9 cellular contexts compared by ENCODE assay signal in the genomic region with DNA sequence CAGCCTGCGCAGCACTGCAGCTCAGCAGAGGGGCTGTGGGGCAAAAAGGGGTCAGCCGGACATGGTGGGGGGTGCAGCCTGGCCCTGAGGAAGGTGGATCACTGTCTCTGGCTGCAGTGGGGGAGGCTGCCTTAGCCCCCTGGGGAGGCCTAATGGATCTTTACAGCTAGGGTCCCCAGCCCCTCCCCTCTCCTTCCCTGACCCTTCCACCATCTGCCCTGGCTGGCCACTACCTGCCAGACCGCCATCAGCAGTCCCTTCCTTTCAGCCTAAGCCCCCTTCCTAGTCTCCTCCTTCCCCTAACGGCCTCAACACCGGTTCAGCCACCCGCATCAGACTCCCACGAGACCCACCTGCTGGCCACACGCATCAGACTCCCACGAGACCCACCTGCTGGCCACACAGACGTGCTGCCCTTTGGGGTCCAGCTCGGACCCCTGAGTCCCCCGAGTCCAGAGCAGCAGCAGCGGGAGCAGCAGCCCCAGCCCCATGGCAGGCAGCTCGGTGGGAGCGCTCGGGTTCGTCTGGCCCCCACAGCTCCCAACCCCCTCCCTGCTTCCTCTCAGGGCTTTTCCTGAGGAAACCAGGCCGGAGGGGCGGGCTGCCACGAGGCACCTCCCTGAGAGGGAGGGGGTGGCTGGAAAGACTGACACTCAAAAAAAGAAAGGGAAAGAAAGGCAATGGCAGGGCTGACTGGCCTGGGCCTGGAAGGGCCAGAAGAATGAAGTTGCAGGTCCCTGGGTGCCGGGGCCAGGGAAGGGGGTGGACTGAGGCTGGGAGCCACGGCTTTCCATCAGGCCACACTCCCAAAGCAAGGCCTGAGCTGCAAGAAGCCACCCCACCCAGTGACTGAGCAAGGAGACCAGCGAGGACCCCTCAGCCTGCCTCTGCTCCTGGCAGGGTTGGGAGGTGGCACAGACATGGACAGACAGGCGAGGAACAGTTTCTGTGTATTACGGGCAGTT. TPM values are rescaled to one million over a fixed set of nuclear protein-coding genes. Genes with fewer than 3 reads are reported as not detected.
DNase-seq lines count a peak whose midpoint lies in the region; ATAC-seq and TF ChIP-seq lines count a peak whose summit lies in the region.
"Had no signal": no experiment of that assay in that cellular context is flagged by ENCODE, and none has a peak within 500 bp of the region (broad histone marks: within the 10 kb centered on the region; RNA-seq: fewer than 3 reads in every experiment).

A gene with protein sequence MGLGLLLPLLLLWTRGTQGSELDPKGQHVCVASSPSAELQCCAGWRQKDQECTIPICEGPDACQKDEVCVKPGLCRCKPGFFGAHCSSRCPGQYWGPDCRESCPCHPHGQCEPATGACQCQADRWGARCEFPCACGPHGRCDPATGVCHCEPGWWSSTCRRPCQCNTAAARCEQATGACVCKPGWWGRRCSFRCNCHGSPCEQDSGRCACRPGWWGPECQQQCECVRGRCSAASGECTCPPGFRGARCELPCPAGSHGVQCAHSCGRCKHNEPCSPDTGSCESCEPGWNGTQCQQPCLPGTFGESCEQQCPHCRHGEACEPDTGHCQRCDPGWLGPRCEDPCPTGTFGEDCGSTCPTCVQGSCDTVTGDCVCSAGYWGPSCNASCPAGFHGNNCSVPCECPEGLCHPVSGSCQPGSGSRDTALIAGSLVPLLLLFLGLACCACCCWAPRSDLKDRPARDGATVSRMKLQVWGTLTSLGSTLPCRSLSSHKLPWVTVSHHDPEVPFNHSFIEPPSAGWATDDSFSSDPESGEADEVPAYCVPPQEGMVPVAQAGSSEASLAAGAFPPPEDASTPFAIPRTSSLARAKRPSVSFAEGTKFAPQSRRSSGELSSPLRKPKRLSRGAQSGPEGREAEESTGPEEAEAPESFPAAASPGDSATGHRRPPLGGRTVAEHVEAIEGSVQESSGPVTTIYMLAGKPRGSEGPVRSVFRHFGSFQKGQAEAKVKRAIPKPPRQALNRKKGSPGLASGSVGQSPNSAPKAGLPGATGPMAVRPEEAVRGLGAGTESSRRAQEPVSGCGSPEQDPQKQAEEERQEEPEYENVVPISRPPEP (minus strand): TSS at position 526 of the 965 bp plus-strand sequence. CDS start 35 bp downstream, at position 491.

- DNase-seq in GM10248 (ENCODE audit: extremely low spot score) (peak; percentile 49), WTC11 (ENCODE audit: low spot score) (peak; percentile 24), right atrium auricular region (ENCODE audit: low spot score) (peak; percentile 63), NCI-H2029 treated with DMSO at 0.1 percent for 48 hours (lab: John Stamatoyannopoulos, UW) (no peak), NCI-H1092 (lab: John Stamatoyannopoulos, UW) (no peak), NCI-H2107 (lab: John Stamatoyannopoulos, UW) (no peak), NCI-H82 (lab: John Stamatoyannopoulos, UW) (no peak)
- DNase-seq: activated naive CD4-positive, alpha-beta T cell treated with anti-CD3 and anti-CD28 coated beads, Interleukin-2, amount 50 U/mL, for 16 hours had no signal

- H3K27ac ChIP-seq in right atrium auricular region (peak within 1 kb of the TSS; percentile 74 to 75), rectal smooth muscle tissue (ENCODE audit: low read depth, low read length) (peak within 1 kb of the TSS; percentile 19)

- H3K4me3 ChIP-seq in right atrium auricular region (peak within 1 kb of the TSS; percentile 39 to 55), rectal smooth muscle tissue (ENCODE audit: low read length) (peak within 1 kb of the TSS; percentile 74)

- peaks cover 14% of the 10 kb centered on the region for H3K36me3 ChIP-seq in right atrium auricular region
- no peaks in the 10 kb centered on the region for H3K36me3 ChIP-seq in rectal smooth muscle tissue (ENCODE audit: control insufficient read depth, insufficient read depth, low read length)

- peaks cover 6% of the 10 kb centered on the region for H3K27me3 Mint-ChIP-seq in WTC11 (ENCODE audit: low read depth)

- peak within 1 kb of the TSS; percentile 32; the same call in 1 of the 2 replicates for H3K27ac Mint-ChIP-seq in WTC11

- POLR2A ChIA-PET in GM10248 (lab: Yijun Ruan, JAX) (interaction anchor here (1.0 kb wide), 1 partner anchor 132 kb away, joined by 3 read pairs; no protein-coding TSS in a partner anchor), WTC11 (lab: Charles Lee) (interaction anchor here (1.0 kb wide), 1 partner anchor 71 kb away, joined by 3 read pairs; no protein-coding TSS in a partner anchor)

- H3K4me3 Mint-ChIP-seq in WTC11 = peak within 1 kb of the TSS; percentile 79

- no peak for ATAC-seq in WTC11

- no peak within 1 kb of the TSS for H3K9ac ChIP-seq in rectal smooth muscle tissue (ENCODE audit: low read length)

- no peaks in the 10 kb centered on the region; the same call in none of the 2 replicates for H3K36me3 Mint-ChIP-seq in WTC11

- H3K4me1 ChIP-seq in right atrium auricular region = peaks cover 0 to 60% of the 10 kb centered on the region in 2 donors
- H3K4me1 ChIP-seq in rectal smooth muscle tissue (ENCODE audit: control insufficient read depth, insufficient read depth, low read length) = peaks cover 17% of the 10 kb centered on the region

- no peak for TF ChIP-seq CTCF in GM10248 (IDR thresholded peaks at IDR 0.05; ENCODE audit: control extremely low read depth, extremely low read depth, low read depth, missing control alignments)
- no peak for TF ChIP-seq CTCF in WTC11 (IDR thresholded peaks at IDR 0.05)
- no peak for TF ChIP-seq CTCF in right atrium auricular region (IDR thresholded peaks at IDR 0.05)

- CTCF ChIA-PET in GM10248 (lab: Yijun Ruan, JAX) = interaction anchor here (0.7 to 7.5 kb wide), 8 partner anchors 14 to 139 kb away, joined by 3 to 59 read pairs (median 6); no protein-coding TSS in a partner anchor
- CTCF ChIA-PET in WTC11 (lab: Charles Lee) = interaction anchor here (0.5 to 7.2 kb wide), 8 partner anchors 14 to 303 kb away, joined by 3 to 133 read pairs (median 4); partner anchors contain the start of gene SLC43A2

- H3K27me3 ChIP-seq in right atrium auricular region (no peaks in the 10 kb centered on the region), rectal smooth muscle tissue (ENCODE audit: control insufficient read depth, insufficient read depth, low read length) (no peaks in the 10 kb centered on the region)

- H3K4me1 Mint-ChIP-seq in WTC11 = peaks cover 37% of the 10 kb centered on the region

- no peaks in the 10 kb centered on the region for H3K9me3 ChIP-seq in right atrium auricular region

- H3K9me3 Mint-ChIP-seq in WTC11 = no peaks in the 10 kb centered on the region

TF ChIP-seq in WTC11, 78 proteins besides CTCF, POLR2A, EP300 and RAD21:
- no peak for TF ChIP-seq ZSCAN18 (CRISPR knock-in tag; IDR thresholded peaks at IDR 0.05)
- 0 out of 2 replicates have a peak, but pooled peaks have one; percentile 7 for TF ChIP-seq ZNF138 (CRISPR knock-in tag; conservative IDR thresholded peaks at IDR 0.05)

RNA-seq across cellular contexts. Expression of the gene that starts here (rescaled TPM):
- total RNA-seq in WTC11 (2021) (3.7 to 5.4 TPM (median 4.9 TPM) in 3 replicates), right atrium auricular region (10 to 100 TPM in 1 of 2 donors, 1 to 10 TPM in 1; 8.6 to 14.8 TPM)

Comparison
In these comparisons a context has a peak if more than half of its experiments do, and no peak if none do; other contexts are left out.
1. DNase-seq: peak in GM10248 (single experiment), WTC11 (single experiment) and right atrium auricular region (single experiment); none in NCI-H2029 treated with DMSO at 0.1 percent for 48 hours (single experiment), NCI-H1092 (single experiment), NCI-H2107 (single experiment) and NCI-H82 (single experiment).